In the genomic region with DNA sequence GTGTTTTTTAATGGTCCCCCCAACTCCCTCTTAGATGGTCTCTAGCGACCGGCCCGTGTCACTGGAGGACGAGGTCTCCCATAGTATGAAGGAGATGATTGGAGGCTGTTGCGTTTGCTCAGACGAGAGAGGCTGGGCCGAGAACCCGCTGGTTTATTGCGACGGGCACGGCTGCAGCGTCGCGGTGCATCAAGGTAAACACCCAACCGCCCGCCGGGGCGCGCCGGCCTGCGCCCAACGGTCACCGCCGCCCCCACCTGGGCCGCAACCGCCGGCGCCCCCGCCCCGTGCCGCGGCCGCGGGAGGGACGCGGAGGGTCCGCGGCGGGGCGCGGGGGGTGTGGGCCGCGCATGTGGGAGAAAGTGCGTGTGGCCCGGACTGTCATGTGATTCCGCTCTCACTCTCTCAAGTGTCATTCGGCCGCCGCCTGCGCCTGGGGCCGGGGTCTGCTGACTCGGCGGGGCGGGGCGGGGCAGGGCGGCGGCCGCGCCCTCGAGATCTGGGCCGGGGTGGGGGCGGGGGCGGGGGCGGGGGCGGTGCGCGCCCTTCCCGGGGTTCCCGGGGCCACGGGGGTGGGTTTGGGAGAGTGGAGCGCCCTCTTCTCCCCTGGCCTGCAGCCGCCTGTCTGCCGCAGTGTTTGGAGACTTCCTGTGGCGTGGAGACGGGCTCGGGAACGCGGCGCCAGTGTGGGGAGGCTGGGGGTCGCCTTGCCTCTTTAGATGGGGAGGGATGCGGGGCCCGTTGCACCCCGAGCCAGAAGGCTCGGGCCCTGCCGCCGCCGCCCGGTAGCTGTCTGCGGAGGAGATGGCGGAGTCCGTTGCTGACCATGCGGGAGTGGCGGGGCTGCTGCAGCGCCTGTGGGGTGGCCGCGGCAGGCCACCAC, we compare ENCODE assay signal across 1 cellular context.
TF ChIP-seq lines count a peak whose summit lies in the region.

No MANE protein-coding gene starts in this region.

TF ChIP-seq in K562, 482 proteins besides CTCF, POLR2A, EP300 and RAD21 (continued from another document):
- TF ChIP-seq CCAR2 (IDR thresholded peaks at IDR 0.05; ENCODE audit: low read depth, low read length): no peak
- TF ChIP-seq SUPT5H (IDR thresholded peaks at IDR 0.05): 0 out of 2 replicates have a peak, but pooled peaks have one; percentile 34
- no peak for TF ChIP-seq TAF9B (IDR thresholded peaks at IDR 0.05; ENCODE audit: partially characterized antibody)
- no peak for TF ChIP-seq ID3 (CRISPR knock-in tag; IDR thresholded peaks at IDR 0.05)
- TF ChIP-seq ID3 (tag; IDR thresholded peaks at IDR 0.05): no peak
- TF ChIP-seq POLR2AphosphoS5 (IDR thresholded peaks at IDR 0.05; ENCODE audit: control insufficient read depth, insufficient read depth, low read depth, low read length): peak; percentile 60; the same call in 1 of the 2 replicates
- 0 out of 2 replicates have a peak, but pooled peaks have one; percentile 19 for TF ChIP-seq L3MBTL2 (IDR thresholded peaks at IDR 0.05)
- no peak for TF ChIP-seq ARID1B (IDR thresholded peaks at IDR 0.05)
- TF ChIP-seq, protein P1, sequence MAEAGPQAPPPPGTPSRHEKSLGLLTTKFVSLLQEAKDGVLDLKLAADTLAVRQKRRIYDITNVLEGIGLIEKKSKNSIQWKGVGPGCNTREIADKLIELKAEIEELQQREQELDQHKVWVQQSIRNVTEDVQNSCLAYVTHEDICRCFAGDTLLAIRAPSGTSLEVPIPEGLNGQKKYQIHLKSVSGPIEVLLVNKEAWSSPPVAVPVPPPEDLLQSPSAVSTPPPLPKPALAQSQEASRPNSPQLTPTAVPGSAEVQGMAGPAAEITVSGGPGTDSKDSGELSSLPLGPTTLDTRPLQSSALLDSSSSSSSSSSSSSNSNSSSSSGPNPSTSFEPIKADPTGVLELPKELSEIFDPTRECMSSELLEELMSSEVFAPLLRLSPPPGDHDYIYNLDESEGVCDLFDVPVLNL (CRISPR knock-in tag; IDR thresholded peaks at IDR 0.05; ENCODE audit: low read depth): no peak
- TF ChIP-seq BRF2 (IDR thresholded peaks at IDR 0.05; ENCODE audit: borderline replicate concordance, insufficient read depth, insufficient read length): no peak
- peak; percentile 67 for TF ChIP-seq EGR1 (conservative IDR thresholded peaks at IDR 0.05)
- TF ChIP-seq, protein P2, sequence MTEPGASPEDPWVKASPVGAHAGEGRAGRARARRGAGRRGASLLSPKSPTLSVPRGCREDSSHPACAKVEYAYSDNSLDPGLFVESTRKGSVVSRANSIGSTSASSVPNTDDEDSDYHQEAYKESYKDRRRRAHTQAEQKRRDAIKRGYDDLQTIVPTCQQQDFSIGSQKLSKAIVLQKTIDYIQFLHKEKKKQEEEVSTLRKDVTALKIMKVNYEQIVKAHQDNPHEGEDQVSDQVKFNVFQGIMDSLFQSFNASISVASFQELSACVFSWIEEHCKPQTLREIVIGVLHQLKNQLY (CRISPR knock-in tag; conservative IDR thresholded peaks at IDR 0.05): no peak
- TF ChIP-seq, protein P3, sequence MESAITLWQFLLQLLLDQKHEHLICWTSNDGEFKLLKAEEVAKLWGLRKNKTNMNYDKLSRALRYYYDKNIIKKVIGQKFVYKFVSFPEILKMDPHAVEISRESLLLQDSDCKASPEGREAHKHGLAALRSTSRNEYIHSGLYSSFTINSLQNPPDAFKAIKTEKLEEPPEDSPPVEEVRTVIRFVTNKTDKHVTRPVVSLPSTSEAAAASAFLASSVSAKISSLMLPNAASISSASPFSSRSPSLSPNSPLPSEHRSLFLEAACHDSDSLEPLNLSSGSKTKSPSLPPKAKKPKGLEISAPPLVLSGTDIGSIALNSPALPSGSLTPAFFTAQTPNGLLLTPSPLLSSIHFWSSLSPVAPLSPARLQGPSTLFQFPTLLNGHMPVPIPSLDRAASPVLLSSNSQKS (CRISPR knock-in tag; IDR thresholded peaks at IDR 0.05): no peak
- no peak for TF ChIP-seq ETV1 (tag; conservative IDR thresholded peaks at IDR 0.05; ENCODE audit: low read depth)
- TF ChIP-seq GATAD2A (IDR thresholded peaks at IDR 0.05): peak; percentile 46; the same call in 1 of the 2 replicates
- TF ChIP-seq, protein P4, sequence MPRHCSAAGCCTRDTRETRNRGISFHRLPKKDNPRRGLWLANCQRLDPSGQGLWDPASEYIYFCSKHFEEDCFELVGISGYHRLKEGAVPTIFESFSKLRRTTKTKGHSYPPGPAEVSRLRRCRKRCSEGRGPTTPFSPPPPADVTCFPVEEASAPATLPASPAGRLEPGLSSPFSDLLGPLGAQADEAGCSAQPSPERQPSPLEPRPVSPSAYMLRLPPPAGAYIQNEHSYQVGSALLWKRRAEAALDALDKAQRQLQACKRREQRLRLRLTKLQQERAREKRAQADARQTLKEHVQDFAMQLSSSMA (CRISPR knock-in tag; IDR thresholded peaks at IDR 0.05): no peak
- TF ChIP-seq ZNF830 (CRISPR knock-in tag; IDR thresholded peaks at IDR 0.05): no peak
- TF ChIP-seq GMEB1 (CRISPR knock-in tag; IDR thresholded peaks at IDR 0.05): peak; percentile 52; the same call in 1 of the 2 replicates
- no peak for TF ChIP-seq MEIS2 (IDR thresholded peaks at IDR 0.05; ENCODE audit: partially characterized antibody)
- TF ChIP-seq GABPB1 (CRISPR knock-in tag; IDR thresholded peaks at IDR 0.05): no peak; the same call in 1 of the 2 replicates
- TF ChIP-seq ZNF384 (IDR thresholded peaks at IDR 0.05; ENCODE audit: low read depth, low read length): no peak
- TF ChIP-seq NR2C1 (IDR thresholded peaks at IDR 0.05): no peak
- no peak for TF ChIP-seq NR2C1 (tag; IDR thresholded peaks at IDR 0.05)
- TF ChIP-seq DMBX1 (CRISPR knock-in tag; IDR thresholded peaks at IDR 0.05; ENCODE audit: borderline replicate concordance): 0 out of 2 replicates have a peak, but pooled peaks have one; percentile 22
- TF ChIP-seq E2F3 (CRISPR knock-in tag; IDR thresholded peaks at IDR 0.05): no peak
